ENCODE assay signal across 21 cellular contexts in the genomic region with DNA sequence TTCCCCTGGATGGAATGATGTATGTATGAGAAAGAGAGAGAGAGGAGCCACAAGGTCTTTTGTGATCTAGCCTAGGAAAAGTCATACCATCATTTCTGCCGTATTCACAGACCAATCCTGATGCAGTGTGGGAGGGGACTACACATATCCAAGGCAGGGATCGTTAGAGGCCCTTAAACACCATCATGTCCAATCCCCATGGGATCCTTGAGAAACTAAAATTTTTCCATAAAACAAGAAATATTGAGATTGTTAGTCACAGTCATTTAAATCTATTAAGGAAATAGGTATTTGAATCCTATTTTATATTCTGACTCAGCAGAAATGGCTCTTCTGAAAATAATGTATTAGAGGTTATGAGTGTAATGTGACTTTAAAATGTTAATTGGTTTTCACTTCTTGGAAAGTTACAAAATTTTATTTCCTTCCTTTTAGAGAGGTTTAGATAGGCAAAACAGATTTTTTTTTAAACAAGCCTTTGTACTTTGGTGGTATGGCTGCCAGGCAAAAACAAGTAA.
DNase-seq lines count a peak whose midpoint lies in the region; ATAC-seq and TF ChIP-seq lines count a peak whose summit lies in the region.
"Had no signal": no experiment of that assay in that cellular context is flagged by ENCODE, and none has a peak within 500 bp of the region (broad histone marks: within the 10 kb centered on the region; RNA-seq: fewer than 3 reads in every experiment).

No MANE protein-coding gene starts in this region.

- H3K56ac ChIP-seq in mesendoderm (ENCODE audit: low read length), result no peak overlapping the region

- no peak overlapping the region for H3K4me3 ChIP-seq in A673 (ENCODE audit: low read depth, low read length, poor library complexity, severe bottlenecking)
- no peak overlapping the region for H3K4me3 ChIP-seq in GM23248
- H3K4me3 ChIP-seq in RWPE2 (ENCODE audit: severe bottlenecking), result no peak overlapping the region
- H3K4me3 ChIP-seq in mesenchymal stem cell (ENCODE audit: insufficient read depth in 1 of 2, low read depth in 1 of 2, low read length in 2 of 2), result no peak overlapping the region
- H3K4me3 ChIP-seq in mesendoderm (ENCODE audit: low read length), result no peak overlapping the region
- no peak overlapping the region for H3K4me3 ChIP-seq in CD4-positive, alpha-beta memory T cell (ENCODE audit: low read length in 2 of 2)
- H3K4me3 ChIP-seq: BLaER1 had no signal

- in situ Hi-C loops in GM23248 (cut with MboI), result no loop called here

- H4K5ac ChIP-seq in mesendoderm (ENCODE audit: low read length), result no peak overlapping the region

- no peak overlapping the region for H2BK12ac ChIP-seq in mesenchymal stem cell (ENCODE audit: low read length in 2 of 2)

- H3K27me3 ChIP-seq in A673 (replicated peaks; ENCODE audit: insufficient read depth, low read depth, low read length, poor library complexity), result no peaks in the 10 kb centered on the region
- H3K27me3 ChIP-seq in GM23248 (replicated peaks; ENCODE audit: insufficient read depth), result no peaks in the 10 kb centered on the region
- H3K27me3 ChIP-seq in RWPE2 (ENCODE audit: insufficient read depth, poor library complexity, severe bottlenecking), result no peaks in the 10 kb centered on the region
- H3K27me3 ChIP-seq in mesenchymal stem cell (ENCODE audit: control insufficient read depth in 1 of 2, insufficient read depth in 1 of 2, low read length in 2 of 2), result no peaks in the 10 kb centered on the region
- H3K27me3 ChIP-seq in mesendoderm (ENCODE audit: insufficient read depth, low read length, poor library complexity), result no peaks in the 10 kb centered on the region
- no peaks in the 10 kb centered on the region for H3K27me3 ChIP-seq in CD4-positive, alpha-beta memory T cell (ENCODE audit: insufficient read depth, low read length)

- H3K27me3 Mint-ChIP-seq in CD4-positive, alpha-beta memory T cell, result peaks cover 9 to 12% of the 10 kb centered on the region in 2 donors

- no peak overlapping the region for H2BK120ac ChIP-seq in mesenchymal stem cell (ENCODE audit: low read depth, low read length)
- H2BK120ac ChIP-seq in mesendoderm (ENCODE audit: low read depth, low read length), result no peak overlapping the region

- no peak overlapping the region for H3K4me3 Mint-ChIP-seq in CD4-positive, alpha-beta memory T cell
- H3K4me3 Mint-ChIP-seq: T-helper 1 cell treated with Interleukin-12 subunit alpha and Interleukin-12 subunit beta and Interleukin-4 antibody, amounts not matched to agents 30 μg/mL and 1 μg/mL, for 36 hours had no signal

- H3K23ac ChIP-seq in mesenchymal stem cell (ENCODE audit: low read length in 2 of 2) (no peak overlapping the region), mesendoderm (ENCODE audit: low read length) (no peak overlapping the region)

- no peaks in the 10 kb centered on the region for H3K36me3 Mint-ChIP-seq in CD4-positive, alpha-beta memory T cell

- no peak overlapping the region for H2AFZ ChIP-seq in GM23248
- no peak overlapping the region for H2AFZ ChIP-seq in mesenchymal stem cell (ENCODE audit: low read depth, low read length)

- no peak overlapping the region for H4K91ac ChIP-seq in mesenchymal stem cell (ENCODE audit: low read length)

- H2BK15ac ChIP-seq in mesenchymal stem cell (ENCODE audit: low read depth, poor library complexity, severe bottlenecking), result no peak overlapping the region
- H2BK15ac ChIP-seq in mesendoderm (replicated peaks; ENCODE audit: low read depth), result no peak overlapping the region

- H3K27ac ChIP-seq in A673 (ENCODE audit: low read depth, low read length, poor library complexity, severe bottlenecking), result no peak overlapping the region
- no peak overlapping the region for H3K27ac ChIP-seq in GM23248
- H3K27ac ChIP-seq in RWPE2 (ENCODE audit: poor library complexity, severe bottlenecking), result peak overlapping the region; percentile 97
- H3K27ac ChIP-seq in mesenchymal stem cell (ENCODE audit: low read length, poor library complexity, severe bottlenecking), result no peak overlapping the region
- H3K27ac ChIP-seq in mesendoderm (ENCODE audit: low read depth, low read length), result no peak overlapping the region
- H3K27ac ChIP-seq in CD4-positive, alpha-beta memory T cell (ENCODE audit: low read depth, low read length), result no peak overlapping the region
- H3K27ac ChIP-seq: BLaER1 had no signal

- H3F3A ChIP-seq in GM23248 (ENCODE audit: insufficient read depth), result peaks cover 17% of the 10 kb centered on the region

- intact Hi-C loops in A673 (cut with micrococcal nuclease; ENCODE audit: unreplicated experiment), result no loop called here
- intact Hi-C loops in CD4-positive, alpha-beta memory T cell (cut with micrococcal nuclease), result no loop called here

- H3K9ac ChIP-seq in GM23248 (no peak overlapping the region), mesenchymal stem cell (ENCODE audit: low read length) (no peak overlapping the region), mesendoderm (ENCODE audit: low read length) (no peak overlapping the region)
- H3K9ac ChIP-seq: BLaER1, SK-N-SH had no signal

- no peaks in the 10 kb centered on the region for H3K4me1 Mint-ChIP-seq in CD4-positive, alpha-beta memory T cell

- BruUV-seq in A673 (replicated peaks; lab: Mats Ljungman, UMichigan), result no TSS peak

- H3K4me2 ChIP-seq in GM23248 (ENCODE audit: unreplicated experiment), result no peak overlapping the region
- no peak overlapping the region for H3K4me2 ChIP-seq in mesenchymal stem cell (ENCODE audit: low read length, poor library complexity, severe bottlenecking)
- no peak overlapping the region for H3K4me2 ChIP-seq in mesendoderm (ENCODE audit: low read length)
- H3K4me2 ChIP-seq: BLaER1, SK-N-SH had no signal

- peak; percentile 46 for DNase-seq in A673 (ENCODE audit: low spot score)
- peak; percentile 22 for DNase-seq in GM23248
- no peak for DNase-seq in RWPE2 (ENCODE audit: low spot score)
- DNase-seq in mesenchymal stem cell, result no peak
- DNase-seq in mesendoderm, result no peak
- DNase-seq in inferior parietal cortex (ENCODE audit: extremely low spot score), result no peak
- no peak for DNase-seq in MV-4-11 (lab: John Stamatoyannopoulos, UW)
- DNase-seq in CD4-positive, alpha-beta memory T cell, result no peak
- DNase-seq: DMS 273 treated with DMSO at 0.1 percent for 48 hours, EL, GOT3, Kasumi-1, MM.1S, NCI-H1105 treated with DMSO at 0.1 percent for 48 hours, NCI-H187, NCI-H82, PC-3, SK-N-SH had no signal

- H3K4me1 ChIP-seq in A673 (ENCODE audit: insufficient read depth, low read length, poor library complexity, severe bottlenecking), result peaks cover 19% of the 10 kb centered on the region
- H3K4me1 ChIP-seq in GM23248 (ENCODE audit: insufficient read depth), result peaks cover 40% of the 10 kb centered on the region
- peaks cover 41% of the 10 kb centered on the region for H3K4me1 ChIP-seq in RWPE2 (ENCODE audit: insufficient read depth, poor library complexity, severe bottlenecking)
- peaks cover 2% of the 10 kb centered on the region for H3K4me1 ChIP-seq in mesenchymal stem cell (ENCODE audit: control insufficient read depth, insufficient read depth, low read depth, low read length)
- H3K4me1 ChIP-seq in mesendoderm (ENCODE audit: control insufficient read depth, low read depth, low read length), result peaks cover 8% of the 10 kb centered on the region
- H3K4me1 ChIP-seq in CD4-positive, alpha-beta memory T cell (ENCODE audit: insufficient read depth, low read length), result no peaks in the 10 kb centered on the region
- H3K4me1 ChIP-seq: BLaER1 had no signal

- H4K8ac ChIP-seq in mesenchymal stem cell (ENCODE audit: low read length) (no peak overlapping the region), mesendoderm (ENCODE audit: low read depth, low read length) (no peak overlapping the region)

- no peaks in the 10 kb centered on the region for H3K79me2 ChIP-seq in GM23248 (ENCODE audit: insufficient read depth)
- no peaks in the 10 kb centered on the region for H3K79me2 ChIP-seq in mesendoderm (ENCODE audit: control insufficient read depth, insufficient read depth, low read length)

- no peak overlapping the region for H3K14ac ChIP-seq in mesenchymal stem cell (ENCODE audit: low read length in 2 of 2)

- POLR2A ChIA-PET in A673 (lab: Charles Lee; ENCODE audit: low non-redundant PET), result no interaction called here
- POLR2A ChIA-PET in CD4-positive, alpha-beta memory T cell (lab: Charles Lee; ENCODE audit: partially characterized antibody), result no interaction called here

- H3K36me3 ChIP-seq in A673 (ENCODE audit: insufficient read depth, low read length, poor library complexity, severe bottlenecking), result no peaks in the 10 kb centered on the region
- H3K36me3 ChIP-seq in GM23248 (ENCODE audit: low read depth), result no peaks in the 10 kb centered on the region
- H3K36me3 ChIP-seq in RWPE2 (ENCODE audit: low read depth), result no peaks in the 10 kb centered on the region
- no peaks in the 10 kb centered on the region for H3K36me3 ChIP-seq in mesenchymal stem cell (ENCODE audit: control insufficient read depth in 1 of 2, insufficient read depth in 2 of 2, low read depth in 1 of 2, low read length in 2 of 2)
- H3K36me3 ChIP-seq in mesendoderm (ENCODE audit: control insufficient read depth, insufficient read depth, low read length), result no peaks in the 10 kb centered on the region
- no peaks in the 10 kb centered on the region for H3K36me3 ChIP-seq in CD4-positive, alpha-beta memory T cell (ENCODE audit: insufficient read depth, low read length)
- H3K36me3 ChIP-seq: BLaER1 had no signal

- peaks cover 0 to 3% (median 0%) of the 10 kb centered on the region in 8 donors for H3K9me3 Mint-ChIP-seq in CD4-positive, alpha-beta memory T cell
- H3K9me3 Mint-ChIP-seq: T-helper 1 cell treated with Interleukin-12 subunit alpha and Interleukin-12 subunit beta and Interleukin-4 antibody, amounts not matched to agents 30 μg/mL and 1 μg/mL, for 36 hours had no signal

- H3K4ac ChIP-seq in mesenchymal stem cell (ENCODE audit: low read depth in 1 of 2, low read length in 2 of 2), result no peak overlapping the region
- no peak overlapping the region for H3K4ac ChIP-seq in mesendoderm (ENCODE audit: low read depth, low read length)

- no peak for TF ChIP-seq CTCF in A673 (conservative IDR thresholded peaks at IDR 0.05; ENCODE audit: low read depth, low read length)
- TF ChIP-seq CTCF in RWPE2 (IDR thresholded peaks at IDR 0.05; ENCODE audit: poor library complexity, severe bottlenecking), result no peak

- CTCF ChIA-PET in A673 (lab: Charles Lee), result no interaction called here
- CTCF ChIA-PET in CD4-positive, alpha-beta memory T cell (lab: Charles Lee; ENCODE audit: partially characterized antibody), result no interaction called here

- H3K9me2 ChIP-seq in GM23248 (ENCODE audit: insufficient read depth), result no peaks in the 10 kb centered on the region
- H3K9me2 ChIP-seq: SK-N-SH had no signal

- no peak for ATAC-seq in RWPE2 (ENCODE audit: low read depth)
- ATAC-seq: PC-3, Right ventricle myocardium inferior had no signal

- 53 to 59% methylated on average over 2 of the region's 2 CpGs for WGBS in GM23248 (ENCODE audit: low coverage in 1 of 2, low lambda C conversion rate in 2 of 2, missing lambda C conversion rate in 2 of 2), 2 experiments
- WGBS in mesenchymal stem cell, result 100% methylated on average over 1 of the region's 2 CpGs
- WGBS in mesendoderm (ENCODE audit: extremely low coverage, insufficient coverage, low lambda C conversion rate), result no CpG with 5 or more reads among the region's 2 CpGs

- H4K20me1 ChIP-seq in GM23248 (ENCODE audit: insufficient read depth), result no peaks in the 10 kb centered on the region
- H4K20me1 ChIP-seq: BLaER1 had no signal

- H3K18ac ChIP-seq in mesenchymal stem cell (ENCODE audit: low read depth in 1 of 2, low read length in 2 of 2) (no peak overlapping the region), mesendoderm (ENCODE audit: low read length) (no peak overlapping the region)

- peak overlapping the region; percentile 17 for H2AK5ac ChIP-seq in mesenchymal stem cell (ENCODE audit: low read length, severe bottlenecking)
- H2AK5ac ChIP-seq in mesendoderm (ENCODE audit: low read length), result no peak overlapping the region

- H2BK5ac ChIP-seq in mesenchymal stem cell (ENCODE audit: low read depth, low read length, poor library complexity, severe bottlenecking) (no peak overlapping the region), mesendoderm (ENCODE audit: low read length) (no peak overlapping the region)

- H3K79me1 ChIP-seq in mesenchymal stem cell (replicated peaks; ENCODE audit: low read length, poor library complexity, severe bottlenecking) (no peaks in the 10 kb centered on the region), mesendoderm (ENCODE audit: low read length) (no peaks in the 10 kb centered on the region)

- no peak overlapping the region for H3K27ac Mint-ChIP-seq in CD4-positive, alpha-beta memory T cell
- H3K27ac Mint-ChIP-seq: T-helper 1 cell treated with Interleukin-12 subunit alpha and Interleukin-12 subunit beta and Interleukin-4 antibody, amounts not matched to agents 30 μg/mL and 1 μg/mL, for 36 hours had no signal

- H3K9me3 ChIP-seq in A673 (ENCODE audit: low read depth, low read length, poor library complexity, severe bottlenecking), result peaks cover 5% of the 10 kb centered on the region
- no peaks in the 10 kb centered on the region for H3K9me3 ChIP-seq in GM23248 (ENCODE audit: low read depth)
- no peaks in the 10 kb centered on the region for H3K9me3 ChIP-seq in RWPE2 (ENCODE audit: severe bottlenecking)
- H3K9me3 ChIP-seq in mesenchymal stem cell (ENCODE audit: control insufficient read depth, low read length), result no peaks in the 10 kb centered on the region
- H3K9me3 ChIP-seq in CD4-positive, alpha-beta memory T cell (ENCODE audit: control insufficient read depth in 1 of 2, low read length in 2 of 2), result no peaks in the 10 kb centered on the region
- H3K9me3 ChIP-seq: BLaER1, SK-N-SH had no signal

Comparison
In these comparisons a context has a peak if more than half of its experiments do, and no peak if none do; other contexts are left out.
1. DNase-seq: peak in A673 (single experiment) and GM23248 (single experiment); none in RWPE2 (single experiment), mesenchymal stem cell (single experiment), mesendoderm (single experiment), inferior parietal cortex (single experiment), MV-4-11 (single experiment) and CD4-positive, alpha-beta memory T cell (0 of 5).